ENCODE assay signal across 12 cellular contexts in genomic region chr11:62505112-62505783, GRCh38. TPM values are rescaled to one million over a fixed set of nuclear protein-coding genes. Genes with fewer than 3 reads are reported as not detected.
DNase-seq lines count a peak whose midpoint lies in the region; ATAC-seq, FAIRE-seq and TF ChIP-seq lines count a peak whose summit lies in the region.
"Had no signal": no experiment of that assay in that cellular context is flagged by ENCODE, and none has a peak within 500 bp of the region (broad histone marks: within the 10 kb centered on the region; RNA-seq: fewer than 3 reads in every experiment).

No MANE protein-coding gene starts in this region.

- peak overlapping the region; percentile 28; the same call in 1 of the 2 replicates for H3K4me3 Mint-ChIP-seq in HFFc6

- no peak for DNase-seq in HFFc6
- peak; percentile 16 for DNase-seq in brain microvascular endothelial cell
- no peak for DNase-seq in iPS DF 6.9 (ENCODE audit: low read depth, low spot score)
- DNase-seq in smooth muscle cell (lab: John Stamatoyannopoulos, UW; ENCODE audit: unreplicated experiment) = no peak
- no peak for DNase-seq in urothelium cell line (ENCODE audit: low spot score)
- DNase-seq in RPMI8226 = no peak
- DNase-seq: activated effector memory CD4-positive, alpha-beta T cell treated with Interleukin-2 at 50 U/mL for 16 hours; DND-41; NCI-H187 treated with DMSO at 0.1 percent for 48 hours; posterior cingulate gyrus had no signal

- no peak overlapping the region for H3K27ac Mint-ChIP-seq in HFFc6

- peaks cover 28% of the 10 kb centered on the region for H3F3A ChIP-seq in smooth muscle cell (ENCODE audit: low read depth)

- H3K27me3 ChIP-seq in brain microvascular endothelial cell (replicated peaks) = no peaks in the 10 kb centered on the region
- no peaks in the 10 kb centered on the region for H3K27me3 ChIP-seq in iPS DF 6.9 (ENCODE audit: control insufficient read depth, insufficient read depth, low read length)
- H3K27me3 ChIP-seq in smooth muscle cell (ENCODE audit: low read depth) = no peaks in the 10 kb centered on the region

- H3K4me2 ChIP-seq in smooth muscle cell = peak overlapping the region; percentile 87

- H3K9me3 ChIP-seq in iPS DF 6.9 (ENCODE audit: control insufficient read depth, insufficient read depth, low read length) (no peaks in the 10 kb centered on the region), smooth muscle cell (replicated peaks; ENCODE audit: low read depth) (no peaks in the 10 kb centered on the region)

- peaks cover 3% of the 10 kb centered on the region for H3K27me3 Mint-ChIP-seq in HFFc6 (ENCODE audit: insufficient read depth)

- ATAC-seq in HG03139 (IDR thresholded peaks at IDR 0.05; ENCODE audit: unreplicated experiment) (no peak), GM21825 (IDR thresholded peaks at IDR 0.05; ENCODE audit: unreplicated experiment) (no peak)

- no peak overlapping the region for H3K9ac ChIP-seq in smooth muscle cell (ENCODE audit: low read depth)

- WGBS in iPS DF 6.9 (ENCODE audit: insufficient coverage, insufficient read length) = no CpG with 5 or more reads among the region's 26 CpGs
- 27% methylated on average over 20 of the region's 26 CpGs for WGBS in smooth muscle cell (ENCODE audit: low lambda C conversion rate)

- no peaks in the 10 kb centered on the region for H3K9me3 Mint-ChIP-seq in HFFc6

- in situ Hi-C loops in brain microvascular endothelial cell (cut with HindIII; ENCODE audit: low pct_ligation_motif_present, low sequenced_read_pairs) = no loop called here

- FAIRE-seq in urothelium cell line (lab: Jason Lieb, UNC) = no peak

- H3K79me2 ChIP-seq in smooth muscle cell (ENCODE audit: low read depth) = no peaks in the 10 kb centered on the region

- H2AFZ ChIP-seq in smooth muscle cell (ENCODE audit: low read depth) = peak overlapping the region; percentile 77

- no peaks in the 10 kb centered on the region for H4K20me1 ChIP-seq in smooth muscle cell (ENCODE audit: low read depth)

- H3K4me1 ChIP-seq in iPS DF 6.9 (ENCODE audit: control insufficient read depth, insufficient read depth, low read length) = peaks cover 6% of the 10 kb centered on the region; the same call in 1 of the 2 replicates
- peaks cover 48% of the 10 kb centered on the region for H3K4me1 ChIP-seq in smooth muscle cell (ENCODE audit: low read depth)

- TF ChIP-seq CTCF in HFFc6 (IDR thresholded peaks at IDR 0.05) = no peak
- TF ChIP-seq CTCF in brain microvascular endothelial cell (IDR thresholded peaks at IDR 0.05; ENCODE audit: low read depth, low read length, missing control alignments) = no peak
- TF ChIP-seq CTCF in smooth muscle cell (IDR thresholded peaks at IDR 0.05; ENCODE audit: borderline replicate concordance, insufficient read depth, poor library complexity, severe bottlenecking) = no peak

- H3K36me3 ChIP-seq in brain microvascular endothelial cell (replicated peaks) = no peaks in the 10 kb centered on the region
- H3K36me3 ChIP-seq in iPS DF 6.9 (ENCODE audit: control insufficient read depth, insufficient read depth, low read length) = no peaks in the 10 kb centered on the region
- H3K36me3 ChIP-seq in smooth muscle cell (ENCODE audit: low read depth) = no peaks in the 10 kb centered on the region

- H3K27ac ChIP-seq in brain microvascular endothelial cell (no peak overlapping the region), iPS DF 6.9 (ENCODE audit: low read length) (no peak overlapping the region), smooth muscle cell (ENCODE audit: low read depth) (no peak overlapping the region)

- no peaks in the 10 kb centered on the region for H3K36me3 Mint-ChIP-seq in HFFc6 (ENCODE audit: low read depth)

- H3K4me1 Mint-ChIP-seq in HFFc6 (ENCODE audit: low read depth) = peaks cover 26% of the 10 kb centered on the region

- H3K4me3 ChIP-seq in brain microvascular endothelial cell (ENCODE audit: low read depth, low read length) = peak overlapping the region; percentile 38
- peak overlapping the region; percentile 29; the same call in 1 of the 2 replicates for H3K4me3 ChIP-seq in iPS DF 6.9 (ENCODE audit: low read length)
- H3K4me3 ChIP-seq in smooth muscle cell = peak overlapping the region; percentile 50

RNA-seq across cellular contexts. Expression of gene AHNAK, which starts 41.4 kb away (rescaled TPM):
- 100 to 1,000 TPM; 426 to 589 (median 452) TPM for total RNA-seq in HFFc6 (2021; fragmentation: NEBNext Ultra II Directional; extraction: Animal tissue kit (Norgen Biotek cat#: 25700))
- 229 and 240 TPM in 2 replicates for total RNA-seq in smooth muscle cell
- polyA plus RNA-seq in smooth muscle cell = 27.2 and 58.8 TPM in 2 replicates
